9 cellular contexts compared by ENCODE assay signal in the genomic region with DNA sequence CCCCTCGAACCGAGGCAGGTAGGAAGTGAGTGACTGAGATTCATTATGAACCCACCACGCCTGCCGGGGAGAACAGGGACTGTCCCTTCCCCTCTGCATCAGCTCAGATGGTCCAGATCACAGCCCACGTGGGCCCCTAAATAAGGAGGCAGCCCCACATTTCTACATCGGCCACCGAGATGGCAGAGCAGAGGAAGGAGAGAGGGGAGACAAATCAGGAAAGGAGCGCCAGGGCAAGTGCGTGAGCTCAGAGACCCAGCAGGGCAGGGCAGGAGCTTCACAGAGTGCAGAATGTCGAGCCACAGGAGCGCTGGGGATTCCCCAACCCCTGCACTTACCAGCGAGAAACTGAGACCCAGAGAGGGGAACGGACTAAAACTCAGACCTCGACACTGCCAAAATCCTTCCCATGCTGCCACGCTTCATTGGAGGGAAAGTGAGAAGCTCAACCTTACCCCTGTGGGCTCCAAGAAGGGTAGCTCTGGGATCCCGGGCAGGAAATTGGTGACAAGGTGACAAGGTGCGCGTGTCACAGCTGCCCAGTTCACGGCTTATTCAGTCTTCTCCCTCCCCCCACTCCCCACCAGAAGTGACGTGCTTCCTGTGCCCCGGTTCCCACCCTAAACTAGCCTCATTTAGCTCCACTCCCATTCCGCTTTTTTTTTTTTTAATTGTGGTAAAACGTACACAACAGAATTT. TPM values are rescaled to one million over a fixed set of nuclear protein-coding genes. Genes with fewer than 3 reads are reported as not detected.
DNase-seq lines count a peak whose midpoint lies in the region; ATAC-seq and TF ChIP-seq lines count a peak whose summit lies in the region.
"Had no signal": no experiment of that assay in that cellular context is flagged by ENCODE, and none has a peak within 500 bp of the region (broad histone marks: within the 10 kb centered on the region; RNA-seq: fewer than 3 reads in every experiment).

A gene (minus strand): TSS at position 566 of the 699 bp plus-strand sequence. CDS start 13,942 bp downstream, outside the sequence.

- peak; percentile 53 for ATAC-seq in HG02571 (IDR thresholded peaks at IDR 0.05; ENCODE audit: unreplicated experiment)
- ATAC-seq in activated T-cell treated with anti-CD3 and anti-CD28 coated beads, Interleukin-2, amount 50 U/mL, for 72 hours (replicated peaks in 1 of 2) = peak; percentile 70 to 72
- ATAC-seq in left cardiac atrium = peak; percentile 90

- H3K4me1 Mint-ChIP-seq in activated T-cell treated with anti-CD3 and anti-CD28 coated beads, Interleukin-2, amount 50 U/mL, for 72 hours (ENCODE audit: low read depth) = peaks cover 79% of the 10 kb centered on the region

- peak within 1 kb of the TSS; percentile 87 for H3K4me3 ChIP-seq in GM12865 (ENCODE audit: low read depth, low read length)
- H3K4me3 ChIP-seq: SK-N-MC had no signal

- no peaks in the 10 kb centered on the region for H3K27me3 Mint-ChIP-seq in activated T-cell treated with anti-CD3 and anti-CD28 coated beads, Interleukin-2, amount 50 U/mL, for 72 hours (ENCODE audit: low read depth)

- no peaks in the 10 kb centered on the region for H3K9me3 Mint-ChIP-seq in activated T-cell treated with anti-CD3 and anti-CD28 coated beads, Interleukin-2, amount 50 U/mL, for 72 hours

- H3K4me3 Mint-ChIP-seq in activated T-cell treated with anti-CD3 and anti-CD28 coated beads, Interleukin-2, amount 50 U/mL, for 72 hours = peak within 1 kb of the TSS; percentile 89

- H3K27ac Mint-ChIP-seq in activated T-cell treated with anti-CD3 and anti-CD28 coated beads, Interleukin-2, amount 50 U/mL, for 72 hours = peak within 1 kb of the TSS; percentile 92

- H3K36me3 Mint-ChIP-seq in activated T-cell treated with anti-CD3 and anti-CD28 coated beads, Interleukin-2, amount 50 U/mL, for 72 hours (ENCODE audit: insufficient read depth in 2 of 2) = peaks cover 1 to 2% of the 10 kb centered on the region in 2 donors

- no peak for TF ChIP-seq CTCF in GM12865 (IDR thresholded peaks at IDR 0.05; ENCODE audit: insufficient read depth, low read depth, low read length, missing control alignments)

- intact Hi-C loops in left cardiac atrium (cut with DNase I) = loop anchor here (10.0 kb wide), 2 partner anchors 105 to 265 kb away; a partner anchor contains a TSS

- peak; percentile 96 for DNase-seq in GM12865 (ENCODE audit: low read depth)
- DNase-seq in NK-92 treated with Interleukin-12 subunit alpha and Interleukin-12 subunit beta, amount 100 ng/mL, for 24 hours (lab: John Stamatoyannopoulos, UW) = peak; percentile 88
- peak; percentile 83 to 85 for DNase-seq in activated T-cell treated with anti-CD3 and anti-CD28 coated beads, Interleukin-2, amount 50 U/mL, for 72 hours
- DNase-seq in left cardiac atrium = peak; percentile 75
- DNase-seq in stimulated activated CD4-positive, alpha-beta T cell treated with anti-CD3 and anti-CD28 coated beads, Interleukin-12 subunit alpha, Interleukin-12 subunit beta, amount 100 ng/mL, for 4 hours = peak; percentile 70
- no peak for DNase-seq in NCI-H748 treated with DMSO at 0.1 percent for 48 hours (lab: John Stamatoyannopoulos, UW)
- no peak for DNase-seq in HT-29 (ENCODE audit: low spot score)

RNA-seq across cellular contexts. Expression of the gene that starts here (rescaled TPM):
- total RNA-seq in activated T-cell treated with anti-CD3 and anti-CD28 coated beads, Interleukin-2, amount 50 U/mL, for 72 hours = 10 to 100 TPM; 49.9 to 55.7 TPM
- 10 to 100 TPM; 33.0 to 67.4 TPM for total RNA-seq in left cardiac atrium
- 0.21 and 0.64 TPM in 2 replicates for total RNA-seq in HT-29 (2014; rRNA removed; shearing (Covaris generic))

Comparison
In these comparisons a context has a peak if more than half of its experiments do, and no peak if none do; other contexts are left out.
1. RNA of the gene that starts here (total RNA-seq): 33.0 to 67.4 TPM in left cardiac atrium and 49.9 to 55.7 TPM in activated T-cell treated with anti-CD3 and anti-CD28 coated beads, Interleukin-2, amount 50 U/mL, for 72 hours; 0.21 to 0.64 TPM in HT-29; every median in the first group is over 10 times any median in the second.
2. DNase-seq: peak in GM12865 (single experiment), NK-92 treated with Interleukin-12 subunit alpha and Interleukin-12 subunit beta, amount 100 ng/mL, for 24 hours (single experiment), activated T-cell treated with anti-CD3 and anti-CD28 coated beads, Interleukin-2, amount 50 U/mL, for 72 hours (2 of 2), left cardiac atrium (single experiment) and stimulated activated CD4-positive, alpha-beta T cell treated with anti-CD3 and anti-CD28 coated beads, Interleukin-12 subunit alpha, Interleukin-12 subunit beta, amount 100 ng/mL, for 4 hours (single experiment); none in NCI-H748 treated with DMSO at 0.1 percent for 48 hours (single experiment) and HT-29 (single experiment).
3. Peak in every context shown above with its lines, with median percentiles within 50 percentile points of each other: ATAC-seq.